ENCODE assay signal across 14 cellular contexts in genomic region chr1:237269938-237270337, GRCh38.
DNase-seq lines count a peak whose midpoint lies in the region; ATAC-seq and TF ChIP-seq lines count a peak whose summit lies in the region.
"Had no signal": no experiment of that assay in that cellular context is flagged by ENCODE, and none has a peak within 500 bp of the region (broad histone marks: within the 10 kb centered on the region; RNA-seq: fewer than 3 reads in every experiment).

No MANE protein-coding gene starts in this region.

- H4K20me1 ChIP-seq in osteoblast (ENCODE audit: insufficient read depth, low read length) = no peaks in the 10 kb centered on the region

- peak; percentile 40 for ATAC-seq in stimulated activated naive CD8-positive, alpha-beta T cell treated with anti-CD3 and anti-CD28 coated beads, Interleukin-15, Interleukin-2, amounts not matched to agents 100 U/mL and 50 U/mL, for 24 hours
- no peak for ATAC-seq in stimulated activated naive CD8-positive, alpha-beta T cell treated with anti-CD3 and anti-CD28 coated beads, Interleukin-15, amount 100 ng/mL, for 72 hours
- ATAC-seq in GM21786 (IDR thresholded peaks at IDR 0.05; ENCODE audit: unreplicated experiment) (peak; percentile 58), HG03575 (IDR thresholded peaks at IDR 0.05; ENCODE audit: extremely low read depth, insufficient number of reproducible peaks, low FRiP score, unreplicated experiment) (peak; percentile 52), foreskin keratinocyte (no peak)
- ATAC-seq: left lung had no signal

- H3K9me3 Mint-ChIP-seq in stimulated activated naive CD8-positive, alpha-beta T cell treated with anti-CD3 and anti-CD28 coated beads, Interleukin-15, amount 100 ng/mL, for 72 hours = no peaks in the 10 kb centered on the region

- no peaks in the 10 kb centered on the region for H3K4me1 ChIP-seq in foreskin keratinocyte
- no peaks in the 10 kb centered on the region for H3K4me1 ChIP-seq in osteoblast (ENCODE audit: insufficient read depth, low read length)
- H3K4me1 ChIP-seq: breast epithelium, left lung had no signal

- no peak overlapping the region for H3K4me3 Mint-ChIP-seq in stimulated activated naive CD8-positive, alpha-beta T cell treated with anti-CD3 and anti-CD28 coated beads, Interleukin-15, amount 100 ng/mL, for 72 hours
- H3K4me3 Mint-ChIP-seq: activated naive CD8-positive, alpha-beta T cell had no signal

- no peak for DNase-seq in stimulated activated naive CD8-positive, alpha-beta T cell treated with anti-CD3 and anti-CD28 coated beads, Interleukin-15, Interleukin-2, amounts not matched to agents 100 U/mL and 50 U/mL, for 24 hours
- no peak for DNase-seq in stimulated activated naive CD8-positive, alpha-beta T cell treated with anti-CD3 and anti-CD28 coated beads, Interleukin-15, amount 100 ng/mL, for 72 hours
- DNase-seq in foreskin keratinocyte (no peak), posterior vena cava (ENCODE audit: low spot score) (no peak), osteoblast (ENCODE audit: insufficient read length, low spot score, missing footprints) (no peak), COR-L47 (lab: John Stamatoyannopoulos, UW) (no peak)
- DNase-seq: activated CD4-positive, alpha-beta T cell treated with anti-CD3 and anti-CD28 coated beads for 48 hours; left lung; SK-N-SH had no signal

- no peaks in the 10 kb centered on the region for H3K4me1 Mint-ChIP-seq in stimulated activated naive CD8-positive, alpha-beta T cell treated with anti-CD3 and anti-CD28 coated beads, Interleukin-15, amount 100 ng/mL, for 72 hours

- H3K27me3 Mint-ChIP-seq in stimulated activated naive CD8-positive, alpha-beta T cell treated with anti-CD3 and anti-CD28 coated beads, Interleukin-15, amount 100 ng/mL, for 72 hours = peaks cover 8% of the 10 kb centered on the region

- no peak overlapping the region for H2AFZ ChIP-seq in osteoblast (ENCODE audit: low read length)

- H3K27ac ChIP-seq in foreskin keratinocyte = no peak overlapping the region
- no peak overlapping the region for H3K27ac ChIP-seq in osteoblast (ENCODE audit: low read depth, low read length)
- H3K27ac ChIP-seq: breast epithelium, left lung, right atrium auricular region had no signal

- no peaks in the 10 kb centered on the region for H3K79me2 ChIP-seq in osteoblast (ENCODE audit: insufficient read depth, low read length)

- H3K27ac Mint-ChIP-seq in stimulated activated naive CD8-positive, alpha-beta T cell treated with anti-CD3 and anti-CD28 coated beads, Interleukin-15, amount 100 ng/mL, for 72 hours = no peak overlapping the region
- H3K27ac Mint-ChIP-seq: activated naive CD8-positive, alpha-beta T cell had no signal

- H3K27me3 ChIP-seq in foreskin keratinocyte (no peaks in the 10 kb centered on the region), osteoblast (ENCODE audit: insufficient read depth, low read length) (no peaks in the 10 kb centered on the region)
- H3K27me3 ChIP-seq: breast epithelium, left lung, right atrium auricular region had no signal

- no peaks in the 10 kb centered on the region for H3K9me3 ChIP-seq in osteoblast (ENCODE audit: low read depth, low read length)
- H3K9me3 ChIP-seq: breast epithelium, left lung, right atrium auricular region had no signal

- TF ChIP-seq CTCF in foreskin keratinocyte (conservative IDR thresholded peaks at IDR 0.05) (no peak), osteoblast (IDR thresholded peaks at IDR 0.05; ENCODE audit: extremely low read depth, low read depth, low read length) (no peak)

- H3K4me2 ChIP-seq in osteoblast (ENCODE audit: insufficient read depth, low read length) = no peak overlapping the region
- H3K4me2 ChIP-seq: SK-N-SH had no signal

- intact Hi-C loops in posterior vena cava (cut with DNase I) = no loop called here

- no peaks in the 10 kb centered on the region for H3K36me3 ChIP-seq in osteoblast (ENCODE audit: insufficient read depth, low read length)
- H3K36me3 ChIP-seq: breast epithelium, left lung had no signal

- no peak overlapping the region for H3K4me3 ChIP-seq in osteoblast (ENCODE audit: insufficient read depth, low read length)
- H3K4me3 ChIP-seq: breast epithelium, left lung, right atrium auricular region had no signal

Comparison
In these comparisons a context has a peak if more than half of its experiments do, and no peak if none do; other contexts are left out.
1. ATAC-seq: peak in stimulated activated naive CD8-positive, alpha-beta T cell treated with anti-CD3 and anti-CD28 coated beads, Interleukin-15, Interleukin-2, amounts not matched to agents 100 U/mL and 50 U/mL, for 24 hours (single experiment), GM21786 (single experiment) and HG03575 (single experiment); none in stimulated activated naive CD8-positive, alpha-beta T cell treated with anti-CD3 and anti-CD28 coated beads, Interleukin-15, amount 100 ng/mL, for 72 hours (single experiment) and foreskin keratinocyte (single experiment).